Comparison of ENCODE assay signal across 8 cellular contexts in genomic region chr9:33265211-33265885, GRCh38. TPM values are rescaled to one million over a fixed set of nuclear protein-coding genes. Genes with fewer than 3 reads are reported as not detected.
DNase-seq lines count a peak whose midpoint lies in the region; ATAC-seq, FAIRE-seq and TF ChIP-seq lines count a peak whose summit lies in the region.

No MANE protein-coding gene starts in this region.

- peak overlapping the region; percentile 81 for H3K9ac ChIP-seq in OCI-LY1 (ENCODE audit: low read length)
- peak overlapping the region; percentile 53 for H3K9ac ChIP-seq in endothelial cell of umbilical vein (replicated peaks; ENCODE audit: extremely low read depth, insufficient read depth, low read length)

- H3K4me3 ChIP-seq in CD4-positive, alpha-beta memory T cell (ENCODE audit: low read length in 2 of 2), result peak overlapping the region; percentile 71 to 85
- H3K4me3 ChIP-seq in OCI-LY1 (ENCODE audit: low read depth, low read length, poor library complexity, severe bottlenecking), result peak overlapping the region; percentile 91
- peak overlapping the region; percentile 0 to 96 (median 38) for H3K4me3 ChIP-seq in endothelial cell of umbilical vein (replicated peaks in 1 of 3; ENCODE audit: insufficient read depth in 1 of 3, low read depth in 1 of 3, low read length in 3 of 3)
- H3K4me3 ChIP-seq in neutrophil (ENCODE audit: low read depth in 1 of 2, low read length in 1 of 2), result peak overlapping the region; percentile 82 to 87

- H3K4me1 Mint-ChIP-seq in CD4-positive, alpha-beta memory T cell, result peaks cover 34 to 53% (median 42%) of the 10 kb centered on the region in 4 donors

- peaks cover 28% of the 10 kb centered on the region for H3K36me3 ChIP-seq in CD4-positive, alpha-beta memory T cell (ENCODE audit: insufficient read depth, low read length)
- H3K36me3 ChIP-seq in OCI-LY1 (ENCODE audit: insufficient read depth, low read length), result peaks cover 46% of the 10 kb centered on the region
- peaks cover 7 to 12% of the 10 kb centered on the region in 2 experiments for H3K36me3 ChIP-seq in endothelial cell of umbilical vein (ENCODE audit: control insufficient read depth in 2 of 2, extremely low read depth in 1 of 2, insufficient read depth in 2 of 2, low read length in 2 of 2)
- peaks cover 61% of the 10 kb centered on the region for H3K36me3 ChIP-seq in neutrophil

- CTCF ChIA-PET in CD4-positive, alpha-beta memory T cell (lab: Charles Lee; ENCODE audit: partially characterized antibody), result interaction anchor here (0.5 to 2.1 kb wide), 5 partner anchors 11 to 1338 kb away, joined by 3 to 5 read pairs (median 3); no protein-coding TSS in a partner anchor
- CTCF ChIA-PET in endothelial cell of umbilical vein (lab: Charles Lee), result no interaction called here

- no peak overlapping the region for H2AFZ ChIP-seq in OCI-LY1 (ENCODE audit: low read length)
- H2AFZ ChIP-seq in endothelial cell of umbilical vein (ENCODE audit: low read depth, low read length), result no peak overlapping the region

- H3K79me2 ChIP-seq in OCI-LY1 (ENCODE audit: insufficient read depth, low read length) (peaks cover 15% of the 10 kb centered on the region), endothelial cell of umbilical vein (ENCODE audit: control insufficient read depth, insufficient read depth, low read length) (peaks cover 33% of the 10 kb centered on the region)

- DNase-seq in CD4-positive, alpha-beta memory T cell, result peak in 1 of 5 donors; percentile 39
- no peak for DNase-seq in endothelial cell of umbilical vein (ENCODE audit: low read depth, low spot score)
- no peak for DNase-seq in frontal cortex (ENCODE audit: low spot score in 2 of 2)
- no peak for DNase-seq in NCI-H2171 treated with DMSO at 0.1 percent for 48 hours (lab: John Stamatoyannopoulos, UW)
- DNase-seq in HT-29 (ENCODE audit: low spot score), result no peak

- no peaks in the 10 kb centered on the region for H3F3A ChIP-seq in OCI-LY1 (ENCODE audit: insufficient read depth, low read length)

- no peaks in the 10 kb centered on the region for H3K27me3 Mint-ChIP-seq in CD4-positive, alpha-beta memory T cell

- TSS peak; percentile 64 for BruUV-seq in endothelial cell of umbilical vein (replicated peaks; lab: Mats Ljungman, UMichigan)

- H3K4me1 ChIP-seq in CD4-positive, alpha-beta memory T cell (ENCODE audit: insufficient read depth, low read length), result peaks cover 38% of the 10 kb centered on the region
- H3K4me1 ChIP-seq in OCI-LY1 (ENCODE audit: insufficient read depth, low read length, severe bottlenecking) (peaks cover 18% of the 10 kb centered on the region), endothelial cell of umbilical vein (ENCODE audit: control insufficient read depth, extremely low read depth, insufficient read depth, low read length) (peaks cover 15% of the 10 kb centered on the region), neutrophil (ENCODE audit: control insufficient read depth in 1 of 2, insufficient read depth in 1 of 2, low read depth in 1 of 2, low read length in 1 of 2) (peaks cover 23 to 27% of the 10 kb centered on the region in 2 experiments)

- dilution Hi-C loops in endothelial cell of umbilical vein (cut with MboI; ENCODE audit: extremely low pct_ligation_motif_present, low sequenced_read_pairs), result no loop called here

- FAIRE-seq in endothelial cell of umbilical vein (lab: Jason Lieb, UNC) (no peak), frontal cortex (lab: Jason Lieb, UNC) (no peak)

- H3K9me1 ChIP-seq in endothelial cell of umbilical vein (replicated peaks; ENCODE audit: control insufficient read depth, extremely low read depth, insufficient read depth, low read length), result no peaks in the 10 kb centered on the region

- no peak for ATAC-seq in HG03521 (IDR thresholded peaks at IDR 0.05; ENCODE audit: unreplicated experiment)

- intact Hi-C loops in CD4-positive, alpha-beta memory T cell (cut with micrococcal nuclease), result loop anchor here (1.0 to 10.0 kb wide), 4 partner anchors 209 to 779 kb away; partner anchors contain the start of genes UBAP2 and UBE2R2
- intact Hi-C loops in endothelial cell of umbilical vein (cut with micrococcal nuclease), result loop anchor here (2.0 kb wide), 1 partner anchor 67 kb away; no protein-coding TSS in a partner anchor

- POLR2A ChIA-PET in CD4-positive, alpha-beta memory T cell (lab: Charles Lee; ENCODE audit: partially characterized antibody), result interaction anchor here (0.7 to 3.5 kb wide), 7 partner anchors 18 to 551 kb away, joined by 3 to 58 read pairs (median 3); partner anchors contain the start of genes B4GALT1, DNAJA1, NFX1 and SMU1
- POLR2A ChIA-PET in endothelial cell of umbilical vein (lab: Charles Lee), result no interaction called here

- no peaks in the 10 kb centered on the region for H3K9me2 ChIP-seq in OCI-LY1 (ENCODE audit: low read depth, low read length)

- no peak for TF ChIP-seq POLR2A in endothelial cell of umbilical vein (IDR thresholded peaks at IDR 0.05; ENCODE audit: low read depth, low read length)

- no peak for TF ChIP-seq CTCF in OCI-LY1 (IDR thresholded peaks at IDR 0.05; ENCODE audit: low read length)
- no peak for TF ChIP-seq CTCF in endothelial cell of umbilical vein (IDR thresholded peaks at IDR 0.05; ENCODE audit: extremely low read depth in 1 of 2, insufficient read depth in 1 of 2, low read depth in 1 of 2, low read length in 2 of 2)
- TF ChIP-seq CTCF in neutrophil (IDR thresholded peaks at IDR 0.05), result no peak

- H3K9me3 Mint-ChIP-seq in CD4-positive, alpha-beta memory T cell, result no peaks in the 10 kb centered on the region

- H3K27ac Mint-ChIP-seq in CD4-positive, alpha-beta memory T cell, result peak overlapping the region; percentile 90 to 99 (median 97)

- H3K36me3 Mint-ChIP-seq in CD4-positive, alpha-beta memory T cell, result peaks cover 25 to 63% of the 10 kb centered on the region in 2 donors

- peak overlapping the region; percentile 76 for H3K27ac ChIP-seq in CD4-positive, alpha-beta memory T cell (ENCODE audit: low read depth, low read length)
- H3K27ac ChIP-seq in OCI-LY1 (ENCODE audit: low read depth, low read length, poor library complexity, severe bottlenecking) (no peak overlapping the region), endothelial cell of umbilical vein (ENCODE audit: insufficient read depth, low read depth, low read length) (peak overlapping the region; percentile 34), neutrophil (peak overlapping the region; percentile 97)

- H3K4me2 ChIP-seq in OCI-LY1 (ENCODE audit: low read length) (peak overlapping the region; percentile 96), endothelial cell of umbilical vein (ENCODE audit: insufficient read depth, low read length) (peak overlapping the region; percentile 56)

- H3K27me3 ChIP-seq in CD4-positive, alpha-beta memory T cell (ENCODE audit: insufficient read depth, low read length), result no peaks in the 10 kb centered on the region
- H3K27me3 ChIP-seq in OCI-LY1 (ENCODE audit: insufficient read depth, low read length) (no peaks in the 10 kb centered on the region), endothelial cell of umbilical vein (ENCODE audit: control insufficient read depth in 2 of 2, insufficient read depth in 2 of 2, low read length in 2 of 2) (no peaks in the 10 kb centered on the region), neutrophil (no peaks in the 10 kb centered on the region)

- H3K9me3 ChIP-seq in CD4-positive, alpha-beta memory T cell (ENCODE audit: control insufficient read depth in 1 of 2, low read length in 2 of 2), result no peaks in the 10 kb centered on the region
- H3K9me3 ChIP-seq in OCI-LY1 (ENCODE audit: low read length), result no peaks in the 10 kb centered on the region
- H3K9me3 ChIP-seq in endothelial cell of umbilical vein (replicated peaks; ENCODE audit: control insufficient read depth, insufficient read depth, low read length), result no peaks in the 10 kb centered on the region
- H3K9me3 ChIP-seq in neutrophil, result no peaks in the 10 kb centered on the region

- H4K20me1 ChIP-seq in OCI-LY1 (ENCODE audit: insufficient read depth, low read length) (no peaks in the 10 kb centered on the region), endothelial cell of umbilical vein (replicated peaks; ENCODE audit: control insufficient read depth, extremely low read depth, insufficient read depth, low read length) (no peaks in the 10 kb centered on the region)

- peak overlapping the region; percentile 90 to 96 (median 94) for H3K4me3 Mint-ChIP-seq in CD4-positive, alpha-beta memory T cell

RNA-seq across cellular contexts. Expression of gene CHMP5, which starts 0.5 kb away (rescaled TPM):
- 10 to 100 TPM; 32.3 to 35.0 TPM for total RNA-seq in CD4-positive, alpha-beta memory T cell
- 10 to 100 TPM; 44.3 to 59.9 TPM for polyA plus RNA-seq in CD4-positive, alpha-beta memory T cell
- total RNA-seq in endothelial cell of umbilical vein (54.5 and 55.8 TPM in 2 replicates), frontal cortex (119 TPM)
- polyA plus RNA-seq in endothelial cell of umbilical vein, result 22.6 and 33.2 TPM in 2 replicates
- 57.2 and 63.0 TPM in 2 replicates for polyA plus RNA-seq in endothelial cell of umbilical vein (2011; cell fraction: cytosol; rRNA removed)
- 27.9 and 39.5 TPM in 2 replicates for polyA plus RNA-seq in endothelial cell of umbilical vein (2011; cell fraction: nucleus; rRNA removed)
- 69.2 and 84.2 TPM in 2 replicates for polyA plus RNA-seq in endothelial cell of umbilical vein (2012)
- polyA minus RNA-seq in endothelial cell of umbilical vein, result 17.0 and 17.1 TPM in 2 replicates
- polyA minus RNA-seq in endothelial cell of umbilical vein (2011; cell fraction: cytosol; rRNA and poly(A)+ RNA removed), result 21.1 TPM
- 9.5 and 11.1 TPM in 2 replicates for polyA minus RNA-seq in endothelial cell of umbilical vein (2011; cell fraction: nucleus; rRNA and poly(A)+ RNA removed)
- 24.7 and 29.2 TPM in 2 replicates for total RNA-seq in HT-29 (2014; rRNA removed; shearing (Covaris generic))

RNA-seq across cellular contexts. Expression of gene BAG1, which starts 0.8 kb away (rescaled TPM):
- total RNA-seq in CD4-positive, alpha-beta memory T cell, result 10 to 100 TPM; 53.5 to 56.3 TPM
- polyA plus RNA-seq in CD4-positive, alpha-beta memory T cell, result 10 to 100 TPM; 70.9 to 84.9 TPM
- 87.4 and 98.7 TPM in 2 replicates for total RNA-seq in endothelial cell of umbilical vein
- polyA plus RNA-seq in endothelial cell of umbilical vein, result 25.2 and 44.6 TPM in 2 replicates
- polyA plus RNA-seq in endothelial cell of umbilical vein (2011; cell fraction: cytosol; rRNA removed), result 58.0 and 58.6 TPM in 2 replicates
- 26.0 and 35.6 TPM in 2 replicates for polyA plus RNA-seq in endothelial cell of umbilical vein (2011; cell fraction: nucleus; rRNA removed)
- 65.9 and 73.2 TPM in 2 replicates for polyA plus RNA-seq in endothelial cell of umbilical vein (2012)
- 10.3 and 19.1 TPM in 2 replicates for polyA minus RNA-seq in endothelial cell of umbilical vein
- 84.7 TPM for polyA minus RNA-seq in endothelial cell of umbilical vein (2011; cell fraction: cytosol; rRNA and poly(A)+ RNA removed)
- polyA minus RNA-seq in endothelial cell of umbilical vein (2011; cell fraction: nucleus; rRNA and poly(A)+ RNA removed), result 32.4 and 39.3 TPM in 2 replicates
- 26.1 TPM for total RNA-seq in frontal cortex
- total RNA-seq in HT-29 (2014; rRNA removed; shearing (Covaris generic)), result 70.0 and 78.4 TPM in 2 replicates

RNA-seq across cellular contexts. Expression of gene NFX1, which starts 25.0 kb away (rescaled TPM):
- 10 to 100 TPM; 63.7 to 64.7 TPM for total RNA-seq in CD4-positive, alpha-beta memory T cell
- 10 to 100 TPM; 21.2 to 45.0 TPM for polyA plus RNA-seq in CD4-positive, alpha-beta memory T cell
- 21.7 and 22.1 TPM in 2 replicates for total RNA-seq in endothelial cell of umbilical vein
- 17.4 and 19.3 TPM in 2 replicates for polyA plus RNA-seq in endothelial cell of umbilical vein
- polyA plus RNA-seq in endothelial cell of umbilical vein (2011; cell fraction: cytosol; rRNA removed), result 15.0 and 15.5 TPM in 2 replicates
- 32.6 and 37.9 TPM in 2 replicates for polyA plus RNA-seq in endothelial cell of umbilical vein (2011; cell fraction: nucleus; rRNA removed)
- 17.0 and 17.5 TPM in 2 replicates for polyA plus RNA-seq in endothelial cell of umbilical vein (2012)
- 44.7 and 57.5 TPM in 2 replicates for polyA minus RNA-seq in endothelial cell of umbilical vein
- 48.2 TPM for polyA minus RNA-seq in endothelial cell of umbilical vein (2011; cell fraction: cytosol; rRNA and poly(A)+ RNA removed)
- polyA minus RNA-seq in endothelial cell of umbilical vein (2011; cell fraction: nucleus; rRNA and poly(A)+ RNA removed), result 25.0 and 26.8 TPM in 2 replicates
- total RNA-seq in frontal cortex, result 20.0 TPM
- total RNA-seq in HT-29 (2014; rRNA removed; shearing (Covaris generic)), result 15.2 and 18.2 TPM in 2 replicates

RNA-seq across cellular contexts. Expression of gene SPINK4, which starts 25.4 kb away (rescaled TPM):
- not detected for total RNA-seq in CD4-positive, alpha-beta memory T cell
- polyA plus RNA-seq in CD4-positive, alpha-beta memory T cell, result not detected
- total RNA-seq in endothelial cell of umbilical vein (not detected in 2 replicates), frontal cortex (not detected)
- polyA plus RNA-seq in endothelial cell of umbilical vein, result not detected in 2 replicates
- not detected in 2 replicates for polyA plus RNA-seq in endothelial cell of umbilical vein (2011; cell fraction: cytosol; rRNA removed)
- polyA plus RNA-seq in endothelial cell of umbilical vein (2011; cell fraction: nucleus; rRNA removed), result not detected in 2 replicates
- not detected in 2 replicates for polyA plus RNA-seq in endothelial cell of umbilical vein (2012)
- not detected in 2 replicates for polyA minus RNA-seq in endothelial cell of umbilical vein
- 56.2 TPM for polyA minus RNA-seq in endothelial cell of umbilical vein (2011; cell fraction: cytosol; rRNA and poly(A)+ RNA removed)
- 3.5 TPM in 1 of 2 replicates, not detected in the other for polyA minus RNA-seq in endothelial cell of umbilical vein (2011; cell fraction: nucleus; rRNA and poly(A)+ RNA removed)
- 1.3 TPM in 1 of 2 replicates, not detected in the other for total RNA-seq in HT-29 (2014; rRNA removed; shearing (Covaris generic))

Comparison
In these comparisons a context has a peak if more than half of its experiments do, and no peak if none do; other contexts are left out.
1. H3K4me3 ChIP-seq: peak in every context shown above with its lines; median percentile 91 in OCI-LY1; 84 in neutrophil; 78 in CD4-positive, alpha-beta memory T cell; 38 in endothelial cell of umbilical vein.